ENCODE assay signal across 8 cellular contexts in genomic region chr11:65661599-65662246, GRCh38. TPM values are rescaled to one million over a fixed set of nuclear protein-coding genes. Genes with fewer than 3 reads are reported as not detected.
DNase-seq lines count a peak whose midpoint lies in the region; ATAC-seq and TF ChIP-seq lines count a peak whose summit lies in the region.

No MANE protein-coding gene starts in this region.

- no peaks in the 10 kb centered on the region for H3K9me3 ChIP-seq in right lobe of liver
- no peaks in the 10 kb centered on the region for H3K9me3 ChIP-seq in tibial artery

- no peaks in the 10 kb centered on the region for H3K9me3 Mint-ChIP-seq in activated CD4-positive, alpha-beta T cell treated with anti-CD3 and anti-CD28 coated beads, Interleukin-2, amount 10 ng/mL, durations not matched to agents 7 days and 5 days

- in situ Hi-C loops in astrocyte of the cerebellum (cut with HindIII; ENCODE audit: low sequenced_read_pairs) = no loop called here

- peak overlapping the region; percentile 76 for H3K4me3 ChIP-seq in astrocyte of the cerebellum (ENCODE audit: low read depth, low read length)
- peak overlapping the region; percentile 67 to 95 (median 88) for H3K4me3 ChIP-seq in right lobe of liver
- H3K4me3 ChIP-seq in tibial artery = peak overlapping the region; percentile 67 to 74

- ATAC-seq in right lobe of liver (peak in 2 of 4 donors; percentile 13 to 36), HG02938 (IDR thresholded peaks at IDR 0.05; ENCODE audit: unreplicated experiment) (no peak)

- H3K27me3 Mint-ChIP-seq in activated CD4-positive, alpha-beta T cell treated with anti-CD3 and anti-CD28 coated beads, Interleukin-2, amount 10 ng/mL, durations not matched to agents 7 days and 5 days = no peaks in the 10 kb centered on the region

- peak overlapping the region; percentile 79 for H3K27ac Mint-ChIP-seq in activated CD4-positive, alpha-beta T cell treated with anti-CD3 and anti-CD28 coated beads, Interleukin-2, amount 10 ng/mL, durations not matched to agents 7 days and 5 days

- H3K36me3 ChIP-seq in right lobe of liver (peaks cover 7 to 45% (median 23%) of the 10 kb centered on the region in 4 donors), tibial artery (peaks cover 46 to 52% (median 52%) of the 10 kb centered on the region in 3 donors)

- POLR2A ChIA-PET in activated CD4-positive, alpha-beta T cell treated with anti-CD3 and anti-CD28 coated beads, Interleukin-2, amount 10 ng/mL, durations not matched to agents 7 days and 5 days (lab: Charles Lee) = interaction anchor here (2.0 kb wide), 1 partner anchor 24 kb away, joined by 5 read pairs; the partner anchor contains the start of gene SIPA1

- TF ChIP-seq CTCF in astrocyte of the cerebellum (IDR thresholded peaks at IDR 0.05; ENCODE audit: low read depth, low read length, missing control alignments) (no peak), right lobe of liver (IDR thresholded peaks at IDR 0.05) (no peak), tibial artery (IDR thresholded peaks at IDR 0.05) (no peak)

- no peak for TF ChIP-seq POLR2A in right lobe of liver (IDR thresholded peaks at IDR 0.05)

- WGBS in right lobe of liver (ENCODE audit: insufficient coverage, low coverage, low lambda C conversion rate, missing lambda C conversion rate) = 6% methylated on average over 6 of the region's 25 CpGs

- H3K36me3 Mint-ChIP-seq in activated CD4-positive, alpha-beta T cell treated with anti-CD3 and anti-CD28 coated beads, Interleukin-2, amount 10 ng/mL, durations not matched to agents 7 days and 5 days (ENCODE audit: low read depth) = peaks cover 40% of the 10 kb centered on the region

- H3K27ac ChIP-seq in right lobe of liver = peak overlapping the region; percentile 92 to 100 (median 95)
- H3K27ac ChIP-seq in tibial artery = peak overlapping the region; percentile 95 to 97

- DNase-seq in activated CD4-positive, alpha-beta T cell treated with anti-CD3 and anti-CD28 coated beads, Interleukin-2, amount 10 ng/mL, durations not matched to agents 7 days and 5 days = no peak
- DNase-seq in activated CD4-positive, alpha-beta T cell treated with anti-CD3 and anti-CD28 coated beads, Interleukin-2, amount 50 U/mL, for 1 hour = no peak
- DNase-seq in astrocyte of the cerebellum (ENCODE audit: low read depth) (no peak), right lobe of liver (no peak), tibial artery (no peak), OCI-M1 (lab: John Stamatoyannopoulos, UW) (no peak), SIG-M5 treated with dmso at 0.1 percent for 504 hours (lab: John Stamatoyannopoulos, UW; ENCODE audit: unreplicated experiment) (no peak)

- peaks cover 42% of the 10 kb centered on the region for H3K4me1 Mint-ChIP-seq in activated CD4-positive, alpha-beta T cell treated with anti-CD3 and anti-CD28 coated beads, Interleukin-2, amount 10 ng/mL, durations not matched to agents 7 days and 5 days

- H3K4me1 ChIP-seq in right lobe of liver (peaks cover 0 to 25% (median 7%) of the 10 kb centered on the region in 4 donors), tibial artery (peaks cover 0 to 44% (median 35%) of the 10 kb centered on the region in 4 donors)

- intact Hi-C loops in right lobe of liver (cut with DNase I) = no loop called here
- intact Hi-C loops in tibial artery (cut with DNase I; ENCODE audit: low total_unique reads) = loop anchor here (5.0 kb wide), 1 partner anchor 44 kb away; the partner anchor contains the start of gene PCNX3

- no peaks in the 10 kb centered on the region for H3K27me3 ChIP-seq in right lobe of liver
- H3K27me3 ChIP-seq in tibial artery = no peaks in the 10 kb centered on the region

- CTCF ChIA-PET in activated CD4-positive, alpha-beta T cell treated with anti-CD3 and anti-CD28 coated beads, Interleukin-2, amount 10 ng/mL, durations not matched to agents 7 days and 5 days (lab: Charles Lee) = interaction anchor here (0.9 kb wide), 1 partner anchor 8 kb away, joined by 3 read pairs; no protein-coding TSS in a partner anchor

- H3K4me3 Mint-ChIP-seq in activated CD4-positive, alpha-beta T cell treated with anti-CD3 and anti-CD28 coated beads, Interleukin-2, amount 10 ng/mL, durations not matched to agents 7 days and 5 days = peak overlapping the region; percentile 82

RNA-seq across cellular contexts. Expression of gene RELA, which starts 1.0 kb away (rescaled TPM):
- 10 to 100 TPM; 76.7 to 79.8 TPM for total RNA-seq in activated CD4-positive, alpha-beta T cell treated with anti-CD3 and anti-CD28 coated beads, Interleukin-2, amount 10 ng/mL, durations not matched to agents 7 days and 5 days
- total RNA-seq in right lobe of liver = 10 to 100 TPM; 27.8 to 51.1 (median 41.9) TPM

RNA-seq across cellular contexts. Expression of gene SIPA1, which starts 23.8 kb away (rescaled TPM):
- 100 to 1,000 TPM; 229 to 235 TPM for total RNA-seq in activated CD4-positive, alpha-beta T cell treated with anti-CD3 and anti-CD28 coated beads, Interleukin-2, amount 10 ng/mL, durations not matched to agents 7 days and 5 days
- 10 to 100 TPM; 21.1 to 34.1 (median 25.3) TPM for total RNA-seq in right lobe of liver

RNA-seq across cellular contexts. Expression of gene PCNX3, which starts 46.1 kb away (rescaled TPM):
- 10 to 100 TPM; 47.7 to 50.2 TPM for total RNA-seq in activated CD4-positive, alpha-beta T cell treated with anti-CD3 and anti-CD28 coated beads, Interleukin-2, amount 10 ng/mL, durations not matched to agents 7 days and 5 days
- total RNA-seq in right lobe of liver = 10 to 100 TPM; 11.2 to 32.9 (median 12.4) TPM

RNA-seq across cellular contexts. Expression of gene MAP3K11, which starts 47.7 kb away (rescaled TPM):
- total RNA-seq in activated CD4-positive, alpha-beta T cell treated with anti-CD3 and anti-CD28 coated beads, Interleukin-2, amount 10 ng/mL, durations not matched to agents 7 days and 5 days = 10 to 100 TPM; 61.0 to 67.1 TPM
- total RNA-seq in right lobe of liver = 10 to 100 TPM; 48.3 to 67.1 (median 60.9) TPM

RNA-seq across cellular contexts. Expression of gene KAT5, which starts 50.3 kb away (rescaled TPM):
- 10 to 100 TPM; 60.8 to 72.3 TPM for total RNA-seq in activated CD4-positive, alpha-beta T cell treated with anti-CD3 and anti-CD28 coated beads, Interleukin-2, amount 10 ng/mL, durations not matched to agents 7 days and 5 days
- 10 to 100 TPM; 17.8 to 30.4 (median 24.0) TPM for total RNA-seq in right lobe of liver

Comparison
In these comparisons a context has a peak if more than half of its experiments do, and no peak if none do; other contexts are left out.
1. RNA of gene SIPA1, which starts 23.8 kb away (total RNA-seq): 229 to 235 TPM in activated CD4-positive, alpha-beta T cell treated with anti-CD3 and anti-CD28 coated beads, Interleukin-2, amount 10 ng/mL, durations not matched to agents 7 days and 5 days; 21.1 to 34.1 TPM in right lobe of liver; every median in the first group is over 4 times any median in the second.
2. Peak in every context shown above with its lines, with median percentiles within 50 percentile points of each other: H3K4me3 ChIP-seq.